Comparison of ENCODE assay signal across 1 cellular context in the genomic region with DNA sequence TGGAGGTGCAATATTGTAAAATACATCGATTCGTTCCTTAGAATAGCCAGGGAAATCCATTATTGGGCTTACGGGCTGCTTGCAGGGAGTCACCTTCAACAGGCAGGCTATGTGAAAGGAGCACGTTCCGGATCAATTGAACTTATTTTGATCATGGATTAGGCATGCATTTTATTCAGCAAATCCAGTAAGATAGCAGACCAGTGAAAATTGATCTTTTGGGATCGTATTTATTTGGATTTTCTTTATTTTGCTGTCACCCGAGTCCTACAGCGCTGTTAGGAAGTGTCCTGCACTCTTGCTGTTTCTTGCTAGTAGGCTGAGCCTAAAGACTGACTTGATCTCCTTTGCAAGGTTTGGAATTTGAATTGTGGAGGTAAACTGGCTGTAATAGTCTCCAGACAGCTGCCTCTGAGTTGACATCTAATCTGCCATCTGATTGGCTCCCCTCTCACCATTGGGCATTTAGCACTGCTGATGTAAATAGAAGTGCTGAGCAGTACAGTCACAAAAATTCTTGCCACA.
TF ChIP-seq lines count a peak whose summit lies in the region.

No MANE protein-coding gene starts in this region.

TF ChIP-seq in H1, 55 proteins besides CTCF, POLR2A, EP300 and RAD21:
- TF ChIP-seq ASH2L (IDR thresholded peaks at IDR 0.05; ENCODE audit: low read length) (peak; percentile 1), TBP (IDR thresholded peaks at IDR 0.05; ENCODE audit: low read depth, low read length) (0 out of 2 replicates have a peak, but pooled peaks have one; percentile 25), POLR2AphosphoS5 (IDR thresholded peaks at IDR 0.05; ENCODE audit: low read depth, low read length) (0 out of 2 replicates have a peak, but pooled peaks have one; percentile 24), SAP30 (IDR thresholded peaks at IDR 0.05; ENCODE audit: insufficient read depth, insufficient replicate concordance, low read length) (peak; percentile 53), SIN3A (conservative IDR thresholded peaks at IDR 0.05 in 1 of 2, IDR thresholded peaks at IDR 0.05 in 1 of 2; ENCODE audit: low read depth in 1 of 2, low read length in 2 of 2) (peak; percentile 81 to 85; a peak in 2 of 4 replicates), SRF (IDR thresholded peaks at IDR 0.05; ENCODE audit: low read depth, low read length) (no peak), TCF12 (IDR thresholded peaks at IDR 0.05; ENCODE audit: low read depth, low read length) (no peak), NANOG (IDR thresholded peaks at IDR 0.05; ENCODE audit: insufficient read depth, low read depth, low read length, poor library complexity, severe bottlenecking) (no peak)
- TF ChIP-seq, protein P1, sequence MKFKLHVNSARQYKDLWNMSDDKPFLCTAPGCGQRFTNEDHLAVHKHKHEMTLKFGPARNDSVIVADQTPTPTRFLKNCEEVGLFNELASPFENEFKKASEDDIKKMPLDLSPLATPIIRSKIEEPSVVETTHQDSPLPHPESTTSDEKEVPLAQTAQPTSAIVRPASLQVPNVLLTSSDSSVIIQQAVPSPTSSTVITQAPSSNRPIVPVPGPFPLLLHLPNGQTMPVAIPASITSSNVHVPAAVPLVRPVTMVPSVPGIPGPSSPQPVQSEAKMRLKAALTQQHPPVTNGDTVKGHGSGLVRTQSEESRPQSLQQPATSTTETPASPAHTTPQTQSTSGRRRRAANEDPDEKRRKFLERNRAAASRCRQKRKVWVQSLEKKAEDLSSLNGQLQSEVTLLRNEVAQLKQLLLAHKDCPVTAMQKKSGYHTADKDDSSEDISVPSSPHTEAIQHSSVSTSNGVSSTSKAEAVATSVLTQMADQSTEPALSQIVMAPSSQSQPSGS (IDR thresholded peaks at IDR 0.05; ENCODE audit: low read length): peak; percentile 60; the same call in 1 of the 2 replicates
